ENCODE assay signal across 30 cellular contexts in the genomic region with DNA sequence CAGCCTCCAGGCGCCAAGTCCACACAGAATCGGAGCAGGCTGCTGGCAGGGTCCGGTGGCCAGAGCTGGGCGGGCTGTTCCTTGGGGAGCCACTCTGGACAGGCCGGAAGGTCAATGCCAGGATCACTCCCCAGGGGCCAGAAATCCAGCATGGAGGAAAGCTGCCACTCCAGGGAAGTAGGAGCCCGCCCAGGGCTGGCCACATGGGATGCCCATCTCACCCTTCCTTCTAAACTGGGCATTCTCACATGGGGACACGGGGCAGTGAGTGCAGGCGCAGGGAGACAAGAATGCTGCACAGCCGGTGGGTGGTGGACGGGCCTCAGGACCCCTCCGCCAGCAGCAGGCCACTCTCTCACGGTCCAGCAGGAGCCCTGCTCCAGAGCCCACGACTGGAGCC. TPM values are rescaled to one million over a fixed set of nuclear protein-coding genes. Genes with fewer than 3 reads are reported as not detected.
DNase-seq lines count a peak whose midpoint lies in the region; ATAC-seq and TF ChIP-seq lines count a peak whose summit lies in the region.
"Had no signal": no experiment of that assay in that cellular context is flagged by ENCODE, and none has a peak within 500 bp of the region (broad histone marks: within the 10 kb centered on the region; RNA-seq: fewer than 3 reads in every experiment).

No MANE protein-coding gene starts in this region.

- H3K27me3 ChIP-seq in BE2C: no peaks in the 10 kb centered on the region
- H3K27me3 ChIP-seq in skeletal muscle tissue (ENCODE audit: control insufficient read depth in 3 of 3, insufficient read depth in 3 of 3, low read length in 3 of 3): no peaks in the 10 kb centered on the region
- H3K27me3 ChIP-seq: ascending aorta, esophagus squamous epithelium, thyroid gland had no signal

- intact Hi-C loops in mucosa of descending colon (cut with DNase I, micrococcal nuclease): no loop called here

- peaks cover 8% of the 10 kb centered on the region for H3K9me3 Mint-ChIP-seq in chondrocyte (ENCODE audit: low read depth)
- H3K9me3 Mint-ChIP-seq: activated CD4-positive, alpha-beta memory T cell treated with anti-CD3 and anti-CD28 coated beads, Interleukin-2, amount 10 ng/mL, durations not matched to agents 7 days and 5 days had no signal

- H3K27ac ChIP-seq in skeletal muscle tissue (ENCODE audit: low read depth, low read length): no peak overlapping the region
- H3K27ac ChIP-seq: C4-2B, esophagus squamous epithelium, SK-N-MC, thyroid gland had no signal

- H3K4me3 ChIP-seq in BE2C (ENCODE audit: low read depth, low read length): no peak overlapping the region
- H3K4me3 ChIP-seq in mucosa of descending colon: no peak overlapping the region
- H3K4me3 ChIP-seq in skeletal muscle tissue (ENCODE audit: low read length in 3 of 3): no peak overlapping the region
- H3K4me3 ChIP-seq: ascending aorta, esophagus squamous epithelium, SK-N-MC, thyroid gland had no signal

- H3K4me3 Mint-ChIP-seq in chondrocyte (ENCODE audit: unreplicated experiment): no peak overlapping the region
- H3K4me3 Mint-ChIP-seq: activated CD4-positive, alpha-beta memory T cell treated with anti-CD3 and anti-CD28 coated beads, Interleukin-2, amount 10 ng/mL, durations not matched to agents 7 days and 5 days; activated naive CD8-positive, alpha-beta T cell; activated T-helper 17 cell treated with anti-CD3 and anti-CD28 coated beads, Interleukin-2, amount 50 U/mL, for 72 hours; naive B cell; T-helper 17 cell had no signal

- H3K27me3 Mint-ChIP-seq in chondrocyte (ENCODE audit: low read depth): no peaks in the 10 kb centered on the region
- H3K27me3 Mint-ChIP-seq: activated CD4-positive, alpha-beta memory T cell treated with anti-CD3 and anti-CD28 coated beads, Interleukin-2, amount 10 ng/mL, durations not matched to agents 7 days and 5 days; activated naive CD8-positive, alpha-beta T cell; activated T-helper 17 cell treated with anti-CD3 and anti-CD28 coated beads, Interleukin-2, amount 50 U/mL, for 72 hours; naive B cell; T-helper 17 cell had no signal

- H3K9me3 ChIP-seq in BE2C (no peaks in the 10 kb centered on the region; the same call in 1 of the 2 replicates), mucosa of descending colon (no peaks in the 10 kb centered on the region), skeletal muscle tissue (ENCODE audit: control insufficient read depth in 3 of 3, low read length in 3 of 3) (no peaks in the 10 kb centered on the region)
- H3K9me3 ChIP-seq: ascending aorta, esophagus squamous epithelium, thyroid gland had no signal

- H3K4me1 Mint-ChIP-seq in chondrocyte (ENCODE audit: low read depth): peaks cover 16% of the 10 kb centered on the region
- H3K4me1 Mint-ChIP-seq: activated CD4-positive, alpha-beta memory T cell treated with anti-CD3 and anti-CD28 coated beads, Interleukin-2, amount 10 ng/mL, durations not matched to agents 7 days and 5 days; activated T-helper 17 cell treated with anti-CD3 and anti-CD28 coated beads, Interleukin-2, amount 50 U/mL, for 72 hours; naive B cell; T-helper 17 cell had no signal

- H3K36me3 Mint-ChIP-seq in chondrocyte (ENCODE audit: low read depth): no peaks in the 10 kb centered on the region
- H3K36me3 Mint-ChIP-seq: activated naive CD8-positive, alpha-beta T cell; naive B cell had no signal

- no peaks in the 10 kb centered on the region for H3K4me1 ChIP-seq in BE2C
- H3K4me1 ChIP-seq in mucosa of descending colon (ENCODE audit: low read depth): no peaks in the 10 kb centered on the region
- H3K4me1 ChIP-seq in skeletal muscle tissue (ENCODE audit: control insufficient read depth in 3 of 3, insufficient read depth in 3 of 3, low read length in 3 of 3): peaks cover 44 to 49% (median 44%) of the 10 kb centered on the region in 3 donors
- H3K4me1 ChIP-seq: thyroid gland had no signal

- no peak overlapping the region for H3K27ac Mint-ChIP-seq in chondrocyte (ENCODE audit: unreplicated experiment)
- H3K27ac Mint-ChIP-seq: activated CD4-positive, alpha-beta memory T cell treated with anti-CD3 and anti-CD28 coated beads, Interleukin-2, amount 10 ng/mL, durations not matched to agents 7 days and 5 days; activated naive CD8-positive, alpha-beta T cell; activated T-helper 17 cell treated with anti-CD3 and anti-CD28 coated beads, Interleukin-2, amount 50 U/mL, for 72 hours; T-helper 17 cell had no signal

- H3K9ac ChIP-seq in skeletal muscle tissue (ENCODE audit: low read depth in 1 of 3, low read length in 3 of 3): peak overlapping the region in 2 of 3 donors; percentile 57 to 76

- peak; percentile 3 for DNase-seq in BE2C
- peak; percentile 59 for DNase-seq in chondrocyte (ENCODE audit: low spot score)
- peak in 2 of 3 donors; percentile 5 to 30 for DNase-seq in mucosa of descending colon
- no peak for DNase-seq in dedifferentiated amniotic fluid mesenchymal stem cell (ENCODE audit: extremely low spot score)
- no peak for DNase-seq in left lobe of liver (ENCODE audit: low spot score)
- DNase-seq: activated CD4-positive, alpha-beta memory T cell treated with anti-CD3 and anti-CD28 coated beads, Interleukin-2, amount 10 ng/mL, durations not matched to agents 7 days and 5 days; activated CD4-positive, alpha-beta T cell treated with anti-CD3 and anti-CD28 coated beads for 1 hour; central memory CD4-positive, alpha-beta T cell; esophagus squamous epithelium; foreskin melanocyte; GDM1; KBM-7; kidney glomerular epithelial cell; naive B cell; NCI-H82; RPMI8226; stimulated activated CD4-positive, alpha-beta T cell treated with anti-CD3 and anti-CD28 coated beads, Interleukin-15, amount 100 ng/mL, for 24 hours; stimulated activated naive CD4-positive, alpha-beta T cell treated with Interleukin-2 at 50 U/mL for 16 hours; T-helper 17 cell; thyroid gland had no signal

- TF ChIP-seq CTCF in BE2C (IDR thresholded peaks at IDR 0.05; ENCODE audit: low read depth, low read length): no peak
- TF ChIP-seq CTCF in chondrocyte (IDR thresholded peaks at IDR 0.05): no peak
- TF ChIP-seq CTCF in mucosa of descending colon (IDR thresholded peaks at IDR 0.05): no peak

- H3K36me3 ChIP-seq in BE2C (no peaks in the 10 kb centered on the region), mucosa of descending colon (ENCODE audit: low read depth) (no peaks in the 10 kb centered on the region), skeletal muscle tissue (ENCODE audit: control insufficient read depth in 3 of 3, insufficient read depth in 3 of 3, low read length in 3 of 3) (no peaks in the 10 kb centered on the region)
- H3K36me3 ChIP-seq: ascending aorta, esophagus squamous epithelium, thyroid gland had no signal

- no peak for ATAC-seq in mucosa of descending colon
- no peak for ATAC-seq in GM21526 (IDR thresholded peaks at IDR 0.05; ENCODE audit: low FRiP score, unreplicated experiment)
- ATAC-seq in GM18520 (IDR thresholded peaks at IDR 0.05; ENCODE audit: unreplicated experiment): no peak
- ATAC-seq in left lobe of liver: no peak
- ATAC-seq: activated T-helper 17 cell treated with anti-CD3 and anti-CD28 coated beads, Interleukin-2, amount 50 U/mL, for 72 hours; T-helper 17 cell had no signal

RNA-seq across cellular contexts. Expression of a gene that starts 58.2 kb away (rescaled TPM):
- polyA plus RNA-seq in BE2C (2012; ENCODE audit: insufficient read depth, insufficient read length, low read depth): 0.49 TPM
- total RNA-seq in chondrocyte (17.9 to 93.2 TPM (median 91.2 TPM) in 3 replicates), mucosa of descending colon (1 to 10 TPM; 1.3 to 9.2 (median 7.3) TPM), skeletal muscle tissue (29.7 TPM), left lobe of liver (11.9 TPM)
- total RNA-seq: activated CD4-positive, alpha-beta memory T cell treated with anti-CD3 and anti-CD28 coated beads, Interleukin-2, amount 10 ng/mL, durations not matched to agents 7 days and 5 days; activated T-helper 17 cell treated with anti-CD3 and anti-CD28 coated beads, Interleukin-2, amount 50 U/mL, for 72 hours; dermis microvascular lymphatic vessel endothelial cell; MCF 10A; T-helper 17 cell had no signal

Comparison
In these comparisons a context has a peak if more than half of its experiments do, and no peak if none do; other contexts are left out.
1. DNase-seq: peak in BE2C (single experiment), chondrocyte (single experiment) and mucosa of descending colon (2 of 3); none in dedifferentiated amniotic fluid mesenchymal stem cell (single experiment) and left lobe of liver (single experiment).